Comparison of ENCODE assay signal across 11 cellular contexts in genomic region chr14:104695660-104696000, GRCh38. TPM values are rescaled to one million over a fixed set of nuclear protein-coding genes. Genes with fewer than 3 reads are reported as not detected.
A peak's percentile ranks its signal among the peaks of the same experiment; 100 is the strongest.
DNase-seq lines count a peak whose midpoint lies in the region; ATAC-seq, FAIRE-seq and TF ChIP-seq lines count a peak whose summit lies in the region.
"Had no signal": no experiment of that assay in that cellular context is flagged by ENCODE, and none has a peak within 500 bp of the region (broad histone marks: within the 10 kb centered on the region; RNA-seq: fewer than 3 reads in every experiment).

No MANE protein-coding gene starts in this region.

- no peak for FAIRE-seq in H1 (lab: Jason Lieb, UNC)
- no peak for FAIRE-seq in D721Med (lab: Jason Lieb, UNC)
- FAIRE-seq: A204.1 had no signal

- WGBS in H1 (ENCODE audit: extremely low coverage in 1 of 2, insufficient coverage in 1 of 2, insufficient read length in 1 of 2, insufficient replicate concordance in 2 of 2, low coverage in 1 of 2, low lambda C conversion rate in 2 of 2, missing lambda C conversion rate in 1 of 2), 2 experiments, result 80% methylated on average over 6 of the region's 6 CpGs; no CpG with 5 or more reads in 1 of the 2 experiments

- no peak overlapping the region for H3K56ac ChIP-seq in H1 (replicated peaks; ENCODE audit: insufficient read length, low read depth, low read length)

- H3K23ac ChIP-seq in H1 (ENCODE audit: insufficient read length), result no peak overlapping the region

- H3K4me3 Mint-ChIP-seq in activated CD4-positive, alpha-beta T cell treated with anti-CD3 and anti-CD28 coated beads for 36 hours, result no peak overlapping the region
- H3K4me3 Mint-ChIP-seq in stimulated activated memory B cell treated with anti-CD40 and anti-IgM and Interleukin-4, amounts not matched to agents 10 μg/mL and 1 μg/mL and 100 μg/mL, for 72 hours, result peak overlapping the region; percentile 29

- TF ChIP-seq POLR2A in H1 (IDR thresholded peaks at IDR 0.05; ENCODE audit: control extremely low read depth in 1 of 2, low read depth in 2 of 2, low read length in 2 of 2), result no peak

- TF ChIP-seq RAD21 in H1 (IDR thresholded peaks at IDR 0.05 in 1 of 2, conservative IDR thresholded peaks at IDR 0.05 in 1 of 2; ENCODE audit: low read depth in 2 of 2, low read length in 2 of 2), result no peak

- no peak overlapping the region for H2BK120ac ChIP-seq in H1 (replicated peaks; ENCODE audit: low read depth, low read length)

- no peak overlapping the region for H3K18ac ChIP-seq in H1 (ENCODE audit: extremely low read depth, low read length)

- no peaks in the 10 kb centered on the region for H3K9me3 ChIP-seq in SK-N-MC (ENCODE audit: low read depth, low read length)
- H3K9me3 ChIP-seq in H1 (ENCODE audit: insufficient read depth in 2 of 2, low read depth in 1 of 2, low read length in 1 of 2), result no peaks in the 10 kb centered on the region
- H3K9me3 ChIP-seq: upper lobe of right lung had no signal

- 0 out of 2 replicates have a peak overlapping the region, but pooled peaks have one; percentile 32 for H2BK20ac ChIP-seq in H1 (ENCODE audit: low read length)

- peak overlapping the region; percentile 66; the same call in 1 of the 2 replicates for H2BK5ac ChIP-seq in H1 (ENCODE audit: low read depth, low read length)

- no peak overlapping the region for H3K9ac ChIP-seq in SK-N-MC (ENCODE audit: insufficient read length)
- no peak overlapping the region for H3K9ac ChIP-seq in H1 (replicated peaks in 1 of 4; ENCODE audit: extremely low read depth in 1 of 4, low read depth in 3 of 4, low read length in 3 of 4)

- H3K36me3 ChIP-seq in SK-N-MC (ENCODE audit: insufficient read depth, low read length) (no peaks in the 10 kb centered on the region), H1 (ENCODE audit: control insufficient read depth in 2 of 4, insufficient read depth in 4 of 4, low read length in 3 of 4) (peaks cover 0 to 4% (median 0%) of the 10 kb centered on the region in 4 experiments; a peak in 1 of 8 replicates)
- H3K36me3 ChIP-seq: upper lobe of right lung had no signal

- H3K4me1 Mint-ChIP-seq in activated CD4-positive, alpha-beta T cell treated with anti-CD3 and anti-CD28 coated beads for 36 hours, result peaks cover 34% of the 10 kb centered on the region
- H3K4me1 Mint-ChIP-seq in stimulated activated memory B cell treated with anti-CD40 and anti-IgM and Interleukin-4, amounts not matched to agents 10 μg/mL and 1 μg/mL and 100 μg/mL, for 72 hours, result peaks cover 62% of the 10 kb centered on the region

- H4K5ac ChIP-seq in H1 (ENCODE audit: insufficient read length, low read depth, low read length), result no peak overlapping the region

- intact Hi-C loops in activated CD4-positive, alpha-beta T cell treated with anti-CD3 and anti-CD28 coated beads for 36 hours (cut with DNase I, micrococcal nuclease), result no loop called here

- no peak overlapping the region for H2AFZ ChIP-seq in H1 (ENCODE audit: low read length)
- H2AFZ ChIP-seq: PC-9 had no signal

- H3K27ac ChIP-seq in SK-N-MC (peak overlapping the region; percentile 13; the same call in 1 of the 2 replicates), H1 (ENCODE audit: low read depth, low read length) (no peak overlapping the region)
- H3K27ac ChIP-seq: PC-9 had no signal

- H2BK12ac ChIP-seq in H1 (ENCODE audit: low read depth, low read length), result peak overlapping the region; percentile 68; the same call in 1 of the 2 replicates

- H3K14ac ChIP-seq in H1 (ENCODE audit: insufficient read length), result no peak overlapping the region

- H3K23me2 ChIP-seq in H1 (ENCODE audit: low read depth, low read length), result no peaks in the 10 kb centered on the region

- peaks cover 0 to 22% of the 10 kb centered on the region in 2 experiments; a peak in 2 of 4 replicates for H3K79me2 ChIP-seq in H1 (ENCODE audit: control insufficient read depth in 1 of 2, insufficient read depth in 2 of 2, low read length in 2 of 2)

- no peak overlapping the region; the same call in 1 of the 2 replicates for H2AK5ac ChIP-seq in H1 (ENCODE audit: low read depth, low read length)

- peaks cover 15% of the 10 kb centered on the region for H3K79me1 ChIP-seq in H1 (ENCODE audit: low read depth, low read length)

- no peak overlapping the region for H3K4me2 ChIP-seq in H1 (ENCODE audit: insufficient read depth in 1 of 2, low read depth in 2 of 2, low read length in 2 of 2)
- H3K4me2 ChIP-seq: PC-9 had no signal

- no peak overlapping the region for H4K8ac ChIP-seq in H1 (ENCODE audit: extremely low read depth, insufficient read depth, low read length)

- H3K27ac Mint-ChIP-seq in activated CD4-positive, alpha-beta T cell treated with anti-CD3 and anti-CD28 coated beads for 36 hours, result peak overlapping the region; percentile 83
- H3K27ac Mint-ChIP-seq in stimulated activated memory B cell treated with anti-CD40 and anti-IgM and Interleukin-4, amounts not matched to agents 10 μg/mL and 1 μg/mL and 100 μg/mL, for 72 hours, result peak overlapping the region; percentile 91

- H4K20me1 ChIP-seq in H1 (replicated peaks in 1 of 2; ENCODE audit: control insufficient read depth in 1 of 2, insufficient read depth in 2 of 2, low read length in 2 of 2), result peaks cover 4 to 50% of the 10 kb centered on the region in 2 experiments

- H3K27me3 Mint-ChIP-seq in activated CD4-positive, alpha-beta T cell treated with anti-CD3 and anti-CD28 coated beads for 36 hours, result no peaks in the 10 kb centered on the region
- no peaks in the 10 kb centered on the region for H3K27me3 Mint-ChIP-seq in stimulated activated memory B cell treated with anti-CD40 and anti-IgM and Interleukin-4, amounts not matched to agents 10 μg/mL and 1 μg/mL and 100 μg/mL, for 72 hours

- no peaks in the 10 kb centered on the region; a peak in 1 of 7 replicates for H3K27me3 ChIP-seq in H1 (replicated peaks in 1 of 4; ENCODE audit: control insufficient read depth in 3 of 4, extremely low read depth in 1 of 4, insufficient read depth in 3 of 4, low read length in 3 of 4)
- H3K27me3 ChIP-seq: upper lobe of right lung had no signal

- TF ChIP-seq CTCF in H1 (IDR thresholded peaks at IDR 0.05; ENCODE audit: control extremely low read depth in 1 of 3, insufficient read depth in 1 of 3, low read depth in 1 of 3, low read length in 3 of 3) (no peak), D721Med (IDR thresholded peaks at IDR 0.05; ENCODE audit: insufficient read depth, missing control alignments) (no peak)

- no peaks in the 10 kb centered on the region for H3K9me3 Mint-ChIP-seq in activated CD4-positive, alpha-beta T cell treated with anti-CD3 and anti-CD28 coated beads for 36 hours (ENCODE audit: low read depth)
- H3K9me3 Mint-ChIP-seq in stimulated activated memory B cell treated with anti-CD40 and anti-IgM and Interleukin-4, amounts not matched to agents 10 μg/mL and 1 μg/mL and 100 μg/mL, for 72 hours, result no peaks in the 10 kb centered on the region

- no peak for ATAC-seq in activated CD4-positive, alpha-beta T cell treated with anti-CD3 and anti-CD28 coated beads for 36 hours
- peak; percentile 1 for ATAC-seq in stimulated activated memory B cell treated with anti-CD40 and anti-IgM and Interleukin-4, amounts not matched to agents 10 μg/mL and 1 μg/mL and 100 μg/mL, for 72 hours

- CTCF ChIA-PET in activated CD4-positive, alpha-beta T cell treated with anti-CD3 and anti-CD28 coated beads for 36 hours (lab: Charles Lee), result no interaction called here
- CTCF ChIA-PET in H1 (lab: Charles Lee; ENCODE audit: partially characterized antibody), result interaction anchor here (1.2 to 9.1 kb wide), 7 partner anchors 9 to 95 kb away, joined by 3 to 70 read pairs (median 4); no protein-coding TSS in a partner anchor

- H3K4ac ChIP-seq in H1 (replicated peaks; ENCODE audit: insufficient read length, low read depth, low read length), result peak overlapping the region; percentile 2

- POLR2A ChIA-PET in activated CD4-positive, alpha-beta T cell treated with anti-CD3 and anti-CD28 coated beads for 36 hours (lab: Charles Lee), result interaction anchor here (0.9 kb wide), 1 partner anchor 57 kb away, joined by 4 read pairs; the partner anchor contains the start of gene SIVA1
- POLR2A ChIA-PET in H1 (lab: Charles Lee; ENCODE audit: partially characterized antibody), result interaction anchor here (1.3 to 6.6 kb wide), 2 partner anchors 15 to 30 kb away, joined by 4 to 71 read pairs; no protein-coding TSS in a partner anchor

- peak overlapping the region; percentile 52 for H4K91ac ChIP-seq in H1 (replicated peaks; ENCODE audit: insufficient read length, low read length)

- peaks cover 0 to 33% (median 22%) of the 10 kb centered on the region in 4 experiments; a peak in 6 of 7 replicates for H3K4me1 ChIP-seq in H1 (replicated peaks in 1 of 4; ENCODE audit: control insufficient read depth in 3 of 4, insufficient read depth in 4 of 4, low read length in 3 of 4)

- H3K4me3 ChIP-seq in SK-N-MC (no peak overlapping the region), H1 (ENCODE audit: extremely low read depth in 1 of 4, insufficient read depth in 2 of 4, low read depth in 3 of 4, low read length in 4 of 4) (no peak overlapping the region)
- H3K4me3 ChIP-seq: PC-9, upper lobe of right lung had no signal

- TF ChIP-seq EP300 in H1 (IDR thresholded peaks at IDR 0.05; ENCODE audit: borderline replicate concordance in 1 of 2, low read depth in 2 of 2, low read length in 2 of 2), result no peak

- peaks cover 5% of the 10 kb centered on the region for H3K36me3 Mint-ChIP-seq in activated CD4-positive, alpha-beta T cell treated with anti-CD3 and anti-CD28 coated beads for 36 hours (ENCODE audit: low read depth)
- H3K36me3 Mint-ChIP-seq in stimulated activated memory B cell treated with anti-CD40 and anti-IgM and Interleukin-4, amounts not matched to agents 10 μg/mL and 1 μg/mL and 100 μg/mL, for 72 hours, result peaks cover 9% of the 10 kb centered on the region

- peak overlapping the region; percentile 98 for H2BK15ac ChIP-seq in H1 (ENCODE audit: low read length)

- DNase-seq in activated CD4-positive, alpha-beta T cell treated with anti-CD3 and anti-CD28 coated beads for 36 hours, result no peak
- DNase-seq in activated CD4-positive, alpha-beta T cell treated with anti-CD3 and anti-CD28 coated beads, Interleukin-2, amount 50 U/mL, for 48 hours, result no peak
- DNase-seq in SK-N-MC (ENCODE audit: low read depth, low spot score), result no peak
- DNase-seq in H1 (ENCODE audit: low read depth in 1 of 2, low spot score in 2 of 2), result no peak
- DNase-seq in NCI-H2171 treated with DMSO at 0.1 percent for 48 hours (lab: John Stamatoyannopoulos, UW), result no peak
- no peak for DNase-seq in D721Med (ENCODE audit: insufficient read length, low spot score)
- DNase-seq in islet precursor cell, result no peak
- DNase-seq: upper lobe of right lung had no signal

RNA-seq across cellular contexts. Expression of gene INF2, which starts 6.2 kb away (rescaled TPM):
- total RNA-seq in activated CD4-positive, alpha-beta T cell treated with anti-CD3 and anti-CD28 coated beads for 36 hours, result 10 to 100 TPM; 60.8 to 66.0 TPM
- 54.0 and 59.5 TPM in 2 replicates for total RNA-seq in H1 (2021; fragmentation: NEBNext Ultra II Directional; extraction: Animal tissue kit (Norgen Biotek cat#: 25700))
- 29.1 and 42.3 TPM in 2 replicates for polyA plus RNA-seq in H1 (2011; rRNA removed)
- polyA plus RNA-seq in H1 (2011; cell fraction: cytosol; rRNA removed), result 28.5 TPM
- 143 TPM for polyA plus RNA-seq in H1 (2011; cell fraction: nucleus; rRNA removed)
- polyA plus RNA-seq in H1 (2012, experiment 1 of 2), result 27.3 to 49.9 TPM (median 47.0 TPM) in 4 replicates
- 33.6 TPM for polyA plus RNA-seq in H1 (2012, experiment 2 of 2)
- 36.0 TPM for polyA plus RNA-seq in H1 (2013, experiment 1 of 2)
- 32.6 TPM for polyA plus RNA-seq in H1 (2013, experiment 2 of 2)
- 12.8 and 15.1 TPM in 2 replicates for polyA minus RNA-seq in H1 (2011; rRNA and poly(A)+ RNA removed)
- 22.1 TPM for polyA minus RNA-seq in H1 (2011; cell fraction: cytosol; rRNA and poly(A)+ RNA removed)
- 27.8 TPM for polyA minus RNA-seq in H1 (2011; cell fraction: nucleus; rRNA and poly(A)+ RNA removed)

RNA-seq across cellular contexts. Expression of gene ADSS1, which starts 28.4 kb away (rescaled TPM):
- total RNA-seq in activated CD4-positive, alpha-beta T cell treated with anti-CD3 and anti-CD28 coated beads for 36 hours, result 1 to 10 TPM; 2.2 to 3.2 TPM
- 7.9 and 8.9 TPM in 2 replicates for total RNA-seq in H1 (2021; fragmentation: NEBNext Ultra II Directional; extraction: Animal tissue kit (Norgen Biotek cat#: 25700))
- 7.1 and 9.4 TPM in 2 replicates for polyA plus RNA-seq in H1 (2011; rRNA removed)
- polyA plus RNA-seq in H1 (2011; cell fraction: cytosol; rRNA removed), result 12.8 TPM
- polyA plus RNA-seq in H1 (2011; cell fraction: nucleus; rRNA removed), result 43.4 TPM
- polyA plus RNA-seq in H1 (2012, experiment 1 of 2), result 8.2 to 15.0 TPM (median 11.8 TPM) in 4 replicates
- polyA plus RNA-seq in H1 (2012, experiment 2 of 2), result 9.8 TPM
- 6.2 TPM for polyA plus RNA-seq in H1 (2013, experiment 1 of 2)
- polyA plus RNA-seq in H1 (2013, experiment 2 of 2), result 5.8 TPM
- 3.2 and 7.1 TPM in 2 replicates for polyA minus RNA-seq in H1 (2011; rRNA and poly(A)+ RNA removed)
- polyA minus RNA-seq in H1 (2011; cell fraction: cytosol; rRNA and poly(A)+ RNA removed), result 2.6 TPM
- polyA minus RNA-seq in H1 (2011; cell fraction: nucleus; rRNA and poly(A)+ RNA removed), result 11.0 TPM

RNA-seq across cellular contexts. Expression of gene SIVA1, which starts 57.3 kb away (rescaled TPM):
- 10 to 100 TPM; 47.1 to 97.1 TPM for total RNA-seq in activated CD4-positive, alpha-beta T cell treated with anti-CD3 and anti-CD28 coated beads for 36 hours
- 123 and 135 TPM in 2 replicates for total RNA-seq in H1 (2021; fragmentation: NEBNext Ultra II Directional; extraction: Animal tissue kit (Norgen Biotek cat#: 25700))
- 517 and 589 TPM in 2 replicates for polyA plus RNA-seq in H1 (2011; rRNA removed)
- polyA plus RNA-seq in H1 (2011; cell fraction: cytosol; rRNA removed), result 330 TPM
- polyA plus RNA-seq in H1 (2011; cell fraction: nucleus; rRNA removed), result 307 TPM
- polyA plus RNA-seq in H1 (2012, experiment 1 of 2), result 85.5 to 181 TPM (median 172 TPM) in 4 replicates
- polyA plus RNA-seq in H1 (2012, experiment 2 of 2), result 271 TPM
- polyA plus RNA-seq in H1 (2013, experiment 1 of 2), result 207 TPM
- 187 TPM for polyA plus RNA-seq in H1 (2013, experiment 2 of 2)
- 23.9 and 34.6 TPM in 2 replicates for polyA minus RNA-seq in H1 (2011; rRNA and poly(A)+ RNA removed)
- 70.6 TPM for polyA minus RNA-seq in H1 (2011; cell fraction: cytosol; rRNA and poly(A)+ RNA removed)
- polyA minus RNA-seq in H1 (2011; cell fraction: nucleus; rRNA and poly(A)+ RNA removed), result 52.2 TPM
